Comparison of ENCODE assay signal across 20 cellular contexts in genomic region chr20:63100401-63100925, GRCh38.
A peak's percentile ranks its signal among the peaks of the same experiment; 100 is the strongest.
DNase-seq lines count a peak whose midpoint lies in the region; ATAC-seq and TF ChIP-seq lines count a peak whose summit lies in the region.
"Had no signal": no experiment of that assay in that cellular context is flagged by ENCODE, and none has a peak within 500 bp of the region (broad histone marks: within the 10 kb centered on the region; RNA-seq: fewer than 3 reads in every experiment).

No MANE protein-coding gene starts in this region.

- H4K8ac ChIP-seq in neuronal stem cell (ENCODE audit: low read depth, low read length): no peak overlapping the region

- H3K36me3 ChIP-seq in BLaER1 (peaks cover 6% of the 10 kb centered on the region; the same call in 1 of the 2 replicates), neuronal stem cell (replicated peaks in 1 of 2; ENCODE audit: control insufficient read depth in 2 of 2, insufficient read depth in 2 of 2, low read length in 2 of 2) (no peaks in the 10 kb centered on the region), hepatocyte (replicated peaks; ENCODE audit: insufficient read depth, low read depth) (no peaks in the 10 kb centered on the region), A673 (ENCODE audit: insufficient read depth, low read length, poor library complexity, severe bottlenecking) (no peaks in the 10 kb centered on the region)
- H3K36me3 ChIP-seq: cardiac muscle cell, tibial artery had no signal

- no peak overlapping the region for H3K4ac ChIP-seq in neuronal stem cell (ENCODE audit: low read length)

- CTCF ChIA-PET in A673 (lab: Charles Lee): no interaction called here

- H3K9ac ChIP-seq in BLaER1 (no peak overlapping the region), neuronal stem cell (ENCODE audit: low read depth, low read length, poor library complexity) (no peak overlapping the region)
- H3K9ac ChIP-seq: parathyroid adenoma had no signal

- no peak overlapping the region for H2BK120ac ChIP-seq in neuronal stem cell (ENCODE audit: low read depth, low read length)

- H3K23ac ChIP-seq in neuronal stem cell (ENCODE audit: low read depth, low read length, poor library complexity): no peak overlapping the region

- H2BK5ac ChIP-seq in neuronal stem cell (ENCODE audit: low read length): no peak overlapping the region

- H3K36me3 Mint-ChIP-seq in central memory CD8-positive, alpha-beta T cell (ENCODE audit: insufficient read depth): peaks cover 28% of the 10 kb centered on the region
- H3K36me3 Mint-ChIP-seq: naive B cell had no signal

- peaks cover 7% of the 10 kb centered on the region for H3K4me1 Mint-ChIP-seq in central memory CD8-positive, alpha-beta T cell

- H3K79me1 ChIP-seq in neuronal stem cell (ENCODE audit: low read depth, low read length): no peaks in the 10 kb centered on the region

- peak overlapping the region; percentile 88 for H3K4me3 Mint-ChIP-seq in central memory CD8-positive, alpha-beta T cell
- H3K4me3 Mint-ChIP-seq: activated CD4-positive, alpha-beta T cell treated with anti-CD3 and anti-CD28 coated beads for 36 hours had no signal

- intact Hi-C loops in A673 (cut with micrococcal nuclease; ENCODE audit: unreplicated experiment): no loop called here

- no peaks in the 10 kb centered on the region for H3K79me2 ChIP-seq in hepatocyte
- H3K79me2 ChIP-seq: parathyroid adenoma had no signal

- H3K9me2 ChIP-seq in hepatocyte (replicated peaks; ENCODE audit: insufficient read depth): no peaks in the 10 kb centered on the region

- peaks cover 60% of the 10 kb centered on the region for H3K4me1 ChIP-seq in BLaER1
- peaks cover 4 to 9% of the 10 kb centered on the region in 2 donors for H3K4me1 ChIP-seq in neuronal stem cell (ENCODE audit: control insufficient read depth in 2 of 2, insufficient read depth in 1 of 2, low read depth in 1 of 2, low read length in 2 of 2)
- H3K4me1 ChIP-seq in hepatocyte (ENCODE audit: insufficient read depth): no peaks in the 10 kb centered on the region
- no peaks in the 10 kb centered on the region for H3K4me1 ChIP-seq in A673 (ENCODE audit: insufficient read depth, low read length, poor library complexity, severe bottlenecking)

- DNase-seq in D341Med (ENCODE audit: low spot score) (peak; percentile 22), neuronal stem cell (ENCODE audit: low spot score) (no peak), UCSD-AML1 (lab: John Stamatoyannopoulos, UW; ENCODE audit: unreplicated experiment) (no peak), hepatocyte (ENCODE audit: low spot score) (no peak), A673 (ENCODE audit: low spot score) (no peak)
- no peak for DNase-seq in central memory CD8-positive, alpha-beta T cell (ENCODE audit: low spot score in 2 of 2)
- DNase-seq: amniotic stem cell; EL; mesenchymal stem cell; naive B cell; NCI-H1105 treated with DMSO at 0.1 percent for 48 hours; RPMI8226; stimulated activated CD4-positive, alpha-beta T cell treated with anti-CD3 and anti-CD28 coated beads, Interleukin-2, amount 100 ng/mL, for 24 hours had no signal

- H3K4me2 ChIP-seq in BLaER1 (peak overlapping the region; percentile 57), neuronal stem cell (ENCODE audit: insufficient read depth, low read length, poor library complexity, severe bottlenecking) (no peak overlapping the region), hepatocyte (no peak overlapping the region)

- peak overlapping the region; percentile 31 for H3K18ac ChIP-seq in neuronal stem cell (ENCODE audit: low read length)

- no CpG with 5 or more reads among the region's 7 CpGs for WGBS in neuronal stem cell (ENCODE audit: extremely low coverage in 2 of 2, insufficient read length in 2 of 2, insufficient replicate concordance in 1 of 2), 2 donors
- WGBS in hepatocyte (ENCODE audit: low lambda C conversion rate, missing lambda C conversion rate): 40% methylated on average over 4 of the region's 7 CpGs

- POLR2A ChIA-PET in A673 (lab: Charles Lee; ENCODE audit: low non-redundant PET): no interaction called here

- no peaks in the 10 kb centered on the region for H3K9me3 ChIP-seq in BLaER1
- H3K9me3 ChIP-seq in neuronal stem cell (replicated peaks in 1 of 2; ENCODE audit: control insufficient read depth in 2 of 2, insufficient read depth in 1 of 2, low read depth in 1 of 2, low read length in 2 of 2): peaks cover 0 to 2% of the 10 kb centered on the region in 2 donors
- no peaks in the 10 kb centered on the region for H3K9me3 ChIP-seq in hepatocyte (ENCODE audit: low read depth)
- no peaks in the 10 kb centered on the region for H3K9me3 ChIP-seq in A673 (ENCODE audit: low read depth, low read length, poor library complexity, severe bottlenecking)
- H3K9me3 ChIP-seq: tibial artery had no signal

- BruUV-seq in A673 (replicated peaks; lab: Mats Ljungman, UMichigan): no TSS peak

- H3K27me3 Mint-ChIP-seq in central memory CD8-positive, alpha-beta T cell: peaks cover 4% of the 10 kb centered on the region
- H3K27me3 Mint-ChIP-seq: activated CD4-positive, alpha-beta T cell treated with anti-CD3 and anti-CD28 coated beads for 36 hours had no signal

- H2AK5ac ChIP-seq in neuronal stem cell (ENCODE audit: low read depth, low read length): peak overlapping the region; percentile 32

- H2BK15ac ChIP-seq in neuronal stem cell (ENCODE audit: low read length): no peak overlapping the region

- no peak for ATAC-seq in central memory CD8-positive, alpha-beta T cell (replicated peaks; ENCODE audit: extremely low read depth, poor library complexity, severe bottlenecking)
- ATAC-seq in HG03095 (IDR thresholded peaks at IDR 0.05; ENCODE audit: unreplicated experiment): no peak
- ATAC-seq: activated CD4-positive, alpha-beta T cell treated with anti-CD3 and anti-CD28 coated beads for 36 hours had no signal

- no peaks in the 10 kb centered on the region for H3K9me3 Mint-ChIP-seq in central memory CD8-positive, alpha-beta T cell
- H3K9me3 Mint-ChIP-seq: activated T-helper 2 cell treated with anti-CD3 and anti-CD28 coated beads, Interferon-gamma antibody, Interleukin-2, Interleukin-4, amounts not matched to agents 10 μg/mL and 5 μg/mL and 100 μg/mL, durations not matched to agents 14 hours and 24 hours and 36 hours had no signal

- TF ChIP-seq CTCF in hepatocyte (IDR thresholded peaks at IDR 0.05; ENCODE audit: poor library complexity) (no peak), A673 (conservative IDR thresholded peaks at IDR 0.05; ENCODE audit: low read depth, low read length) (no peak)

- H3K27ac ChIP-seq in BLaER1 (peak overlapping the region; percentile 58), neuronal stem cell (replicated peaks; ENCODE audit: low read length) (no peak overlapping the region), hepatocyte (no peak overlapping the region), A673 (ENCODE audit: low read depth, low read length, poor library complexity, severe bottlenecking) (no peak overlapping the region)
- H3K27ac ChIP-seq: cardiac muscle cell, parathyroid adenoma, tibial artery had no signal

- H4K91ac ChIP-seq in neuronal stem cell (ENCODE audit: low read depth, low read length, poor library complexity): no peak overlapping the region

- H2BK12ac ChIP-seq in neuronal stem cell (ENCODE audit: low read length): no peak overlapping the region

- H2AFZ ChIP-seq in neuronal stem cell (ENCODE audit: low read length) (no peak overlapping the region), hepatocyte (no peak overlapping the region)
- H2AFZ ChIP-seq: parathyroid adenoma had no signal

- no peak overlapping the region for H3K14ac ChIP-seq in neuronal stem cell (ENCODE audit: low read length)

- peak overlapping the region; percentile 93 for H3K27ac Mint-ChIP-seq in central memory CD8-positive, alpha-beta T cell (ENCODE audit: low read depth)
- H3K27ac Mint-ChIP-seq: activated CD4-positive, alpha-beta T cell treated with anti-CD3 and anti-CD28 coated beads for 36 hours; activated T-helper 2 cell treated with anti-CD3 and anti-CD28 coated beads, Interferon-gamma antibody, Interleukin-2, Interleukin-4, amounts not matched to agents 10 μg/mL and 5 μg/mL and 100 μg/mL, durations not matched to agents 14 hours and 24 hours and 36 hours had no signal

- H3K4me3 ChIP-seq in BLaER1 (no peak overlapping the region), neuronal stem cell (ENCODE audit: low read length in 2 of 2) (no peak overlapping the region), hepatocyte (no peak overlapping the region), A673 (ENCODE audit: low read depth, low read length, poor library complexity, severe bottlenecking) (no peak overlapping the region)
- H3K4me3 ChIP-seq: cardiac muscle cell, tibial artery had no signal

- H4K20me1 ChIP-seq in BLaER1 (no peaks in the 10 kb centered on the region), hepatocyte (ENCODE audit: insufficient read depth, poor library complexity, severe bottlenecking) (no peaks in the 10 kb centered on the region)

- no peaks in the 10 kb centered on the region for H3K27me3 ChIP-seq in BLaER1
- peaks cover 14 to 66% (median 37%) of the 10 kb centered on the region in 3 experiments for H3K27me3 ChIP-seq in neuronal stem cell (ENCODE audit: control insufficient read depth in 3 of 3, insufficient read depth in 3 of 3, low read depth in 1 of 3, low read length in 3 of 3)
- peaks cover 32% of the 10 kb centered on the region for H3K27me3 ChIP-seq in hepatocyte
- peaks cover 53% of the 10 kb centered on the region for H3K27me3 ChIP-seq in A673 (replicated peaks; ENCODE audit: insufficient read depth, low read depth, low read length, poor library complexity)
